In the genomic region with DNA sequence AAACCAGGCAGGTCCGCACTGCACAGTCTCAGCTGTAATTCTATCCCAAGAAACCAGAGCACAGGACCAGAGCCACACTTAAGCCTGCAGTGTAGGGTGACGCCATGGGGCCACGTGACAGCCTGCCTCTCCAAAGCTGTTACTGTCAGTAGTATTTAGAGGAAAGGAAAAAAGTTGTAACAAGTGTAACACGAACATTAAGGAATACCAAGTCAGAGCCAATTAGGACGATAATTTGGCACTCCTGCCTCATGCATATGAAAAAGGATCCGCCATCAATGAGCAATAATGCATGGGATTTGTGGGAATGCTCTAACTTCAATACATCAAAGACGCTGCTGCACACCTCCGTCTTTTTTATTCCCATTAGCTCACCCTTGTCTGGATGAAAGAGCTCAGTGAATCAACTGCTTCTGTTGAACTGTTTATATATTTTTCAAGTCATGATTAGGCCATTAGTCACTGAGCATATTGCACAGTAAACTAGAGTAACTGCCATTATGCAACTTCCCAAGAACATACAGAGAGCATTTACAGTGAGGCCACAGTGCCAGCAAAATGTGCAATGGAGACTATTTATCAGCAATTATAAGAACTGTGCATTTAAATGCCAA, we compare ENCODE assay signal across 8 cellular contexts.
A peak's percentile ranks its signal among the peaks of the same experiment; 100 is the strongest.
DNase-seq lines count a peak whose midpoint lies in the region; ATAC-seq and TF ChIP-seq lines count a peak whose summit lies in the region.

No MANE protein-coding gene starts in this region.

- peak; percentile 42 to 61 for ATAC-seq in lower lobe of right lung
- no peak for ATAC-seq in GM19324 (IDR thresholded peaks at IDR 0.05; ENCODE audit: low FRiP score, unreplicated experiment)

- intact Hi-C loops in lower lobe of right lung (cut with DNase I) = no loop called here

- no peak for TF ChIP-seq EP300 in Ishikawa (IDR thresholded peaks at IDR 0.05; ENCODE audit: borderline replicate concordance)

- H3K4me3 ChIP-seq in AG10803 (ENCODE audit: low read length) = no peak overlapping the region
- H3K4me3 ChIP-seq in lower lobe of right lung = no peak overlapping the region

- no peaks in the 10 kb centered on the region for H3K27me3 ChIP-seq in lower lobe of right lung (ENCODE audit: low read depth)

- TF ChIP-seq CTCF in AG10803 (conservative IDR thresholded peaks at IDR 0.05; ENCODE audit: low read length) (no peak), lower lobe of right lung (IDR thresholded peaks at IDR 0.05) (no peak)

- no peaks in the 10 kb centered on the region for H3K9me3 ChIP-seq in lower lobe of right lung

- H3K27ac ChIP-seq in lower lobe of right lung = no peak overlapping the region

- H3K36me3 ChIP-seq in lower lobe of right lung = no peaks in the 10 kb centered on the region

- DNase-seq in AG10803 (ENCODE audit: low read depth) = peak; percentile 89
- DNase-seq in amniotic stem cell (lab: John Stamatoyannopoulos, UW) = peak; percentile 73
- DNase-seq in lower lobe of right lung = no peak
- no peak for DNase-seq in HuH-7 (ENCODE audit: low spot score)
- no peak for DNase-seq in DMS53 treated with DMSO at 0.1 percent for 48 hours (lab: John Stamatoyannopoulos, UW; ENCODE audit: unreplicated experiment)
- DNase-seq in islet precursor cell = no peak

- peaks cover 56% of the 10 kb centered on the region for H3K4me1 ChIP-seq in lower lobe of right lung

- TF ChIP-seq RAD21 in Ishikawa (IDR thresholded peaks at IDR 0.05; ENCODE audit: low read depth) = no peak

TF ChIP-seq in Ishikawa, 13 proteins besides CTCF, POLR2A, EP300 and RAD21:
- TF ChIP-seq, protein P1, sequence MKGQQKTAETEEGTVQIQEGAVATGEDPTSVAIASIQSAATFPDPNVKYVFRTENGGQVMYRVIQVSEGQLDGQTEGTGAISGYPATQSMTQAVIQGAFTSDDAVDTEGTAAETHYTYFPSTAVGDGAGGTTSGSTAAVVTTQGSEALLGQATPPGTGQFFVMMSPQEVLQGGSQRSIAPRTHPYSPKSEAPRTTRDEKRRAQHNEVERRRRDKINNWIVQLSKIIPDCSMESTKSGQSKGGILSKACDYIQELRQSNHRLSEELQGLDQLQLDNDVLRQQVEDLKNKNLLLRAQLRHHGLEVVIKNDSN (IDR thresholded peaks at IDR 0.05) = peak; percentile 75
- peak; percentile 17; the same call in 1 of the 2 replicates for TF ChIP-seq CEBPB (IDR thresholded peaks at IDR 0.05)
- TF ChIP-seq YY1 (IDR thresholded peaks at IDR 0.05; ENCODE audit: low read depth) = no peak

Comparison
In these comparisons a context has a peak if more than half of its experiments do, and no peak if none do; other contexts are left out.
1. DNase-seq: peak in AG10803 (single experiment) and amniotic stem cell (single experiment); none in lower lobe of right lung (single experiment), HuH-7 (single experiment), DMS53 treated with DMSO at 0.1 percent for 48 hours (single experiment) and islet precursor cell (single experiment).